Comparison of ENCODE assay signal across 15 cellular contexts in the genomic region with DNA sequence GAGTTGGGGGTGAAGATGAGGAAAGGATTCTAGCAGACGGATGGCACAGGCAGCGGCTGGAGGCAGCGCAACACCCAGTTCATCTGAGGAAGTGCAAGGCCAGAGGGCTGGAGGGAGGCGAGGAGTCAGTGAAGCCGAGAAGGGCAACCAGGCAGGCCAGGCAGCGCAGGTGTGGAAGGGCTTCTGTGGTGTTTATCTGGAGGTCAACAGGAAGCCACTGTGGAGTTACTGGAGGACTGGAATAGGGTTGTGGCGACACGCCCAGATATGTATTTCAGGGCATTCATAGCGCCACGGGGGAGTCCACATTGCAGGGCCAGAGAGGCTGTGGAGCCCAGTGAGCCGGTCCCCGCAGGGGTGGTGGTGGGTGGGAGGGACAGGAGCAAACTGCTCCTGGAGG.
"Had no signal": no experiment of that assay in that cellular context is flagged by ENCODE, and none has a peak within 500 bp of the region (broad histone marks: within the 10 kb centered on the region; RNA-seq: fewer than 3 reads in every experiment).

No MANE protein-coding gene starts in this region.

- H3K9me3 Mint-ChIP-seq: nephron progenitor cell; stimulated activated naive CD8-positive, alpha-beta T cell treated with anti-CD3 and anti-CD28 coated beads, Interleukin-15, amount 100 ng/mL, for 72 hours had no signal

- H2AFZ ChIP-seq: parathyroid adenoma had no signal

- H3K79me2 ChIP-seq: parathyroid adenoma had no signal

- ATAC-seq: activated CD8-positive, alpha-beta T cell treated with anti-CD3 and anti-CD28 coated beads, Interleukin-2, amount 10 ng/mL, durations not matched to agents 7 days and 5 days; left colon; stimulated activated naive CD8-positive, alpha-beta T cell treated with anti-CD3 and anti-CD28 coated beads, Interleukin-15, amount 100 ng/mL, for 72 hours had no signal

- H3K36me3 ChIP-seq: ascending aorta, thoracic aorta had no signal

- H3K27ac Mint-ChIP-seq: activated CD8-positive, alpha-beta T cell treated with anti-CD3 and anti-CD28 coated beads, Interleukin-2, amount 10 ng/mL, durations not matched to agents 7 days and 5 days; nephron progenitor cell; stimulated activated naive CD8-positive, alpha-beta T cell treated with anti-CD3 and anti-CD28 coated beads, Interleukin-15, amount 100 ng/mL, for 72 hours had no signal

- H3K4me3 Mint-ChIP-seq: activated CD8-positive, alpha-beta T cell treated with anti-CD3 and anti-CD28 coated beads, Interleukin-2, amount 10 ng/mL, durations not matched to agents 7 days and 5 days; nephron progenitor cell; stimulated activated naive CD8-positive, alpha-beta T cell treated with anti-CD3 and anti-CD28 coated beads, Interleukin-15, amount 100 ng/mL, for 72 hours had no signal

- H3K4me1 Mint-ChIP-seq: stimulated activated naive CD8-positive, alpha-beta T cell treated with anti-CD3 and anti-CD28 coated beads, Interleukin-15, amount 100 ng/mL, for 72 hours had no signal

- H3K27me3 ChIP-seq: ascending aorta had no signal

- DNase-seq: activated CD4-positive, alpha-beta T cell treated with anti-CD3 and anti-CD28 coated beads for 4 hours; activated CD8-positive, alpha-beta memory T cell treated with anti-CD3 and anti-CD28 coated beads, Interleukin-2, amount 50 U/mL, for 48 hours; activated CD8-positive, alpha-beta T cell treated with anti-CD3 and anti-CD28 coated beads, Interleukin-2, amount 10 ng/mL, durations not matched to agents 7 days and 5 days; central memory CD4-positive, alpha-beta T cell; effector memory CD4-positive, alpha-beta T cell; left colon; stimulated activated CD4-positive, alpha-beta T cell treated with anti-CD3 and anti-CD28 coated beads, Interleukin-2, amount 100 ng/mL, for 24 hours; stimulated activated naive CD8-positive, alpha-beta T cell treated with anti-CD3 and anti-CD28 coated beads, Interleukin-15, amount 100 ng/mL, for 72 hours; T-helper 9 cell had no signal

- H3K27me3 Mint-ChIP-seq: stimulated activated naive CD8-positive, alpha-beta T cell treated with anti-CD3 and anti-CD28 coated beads, Interleukin-15, amount 100 ng/mL, for 72 hours had no signal

- H3K27ac ChIP-seq: ascending aorta, epithelial cell of prostate, parathyroid adenoma, thoracic aorta, VCaP had no signal

- H3K9me3 ChIP-seq: ascending aorta, thoracic aorta had no signal
